Comparison of ENCODE assay signal across 18 cellular contexts in genomic region chr5:55384072-55384471, GRCh38.
"Had no signal": no experiment of that assay in that cellular context is flagged by ENCODE, and none has a peak within 500 bp of the region (broad histone marks: within the 10 kb centered on the region; RNA-seq: fewer than 3 reads in every experiment).

No MANE protein-coding gene starts in this region.

- ATAC-seq: left colon, psoas muscle had no signal

- H3K27ac ChIP-seq: psoas muscle, stomach, thoracic aorta had no signal

- H3K4me3 ChIP-seq: psoas muscle, stomach, thoracic aorta had no signal

- H3K27me3 Mint-ChIP-seq: brain; dendritic cell treated with granulocyte-macrophage colony-stimulating factor and Interleukin-4, amounts not matched to agents 40 ng/mL and 50 ng/mL, for 4 days; memory B cell had no signal

- H3K27ac Mint-ChIP-seq: brain; dendritic cell treated with granulocyte-macrophage colony-stimulating factor and Interleukin-4, amounts not matched to agents 40 ng/mL and 50 ng/mL, for 4 days; memory B cell; nephron had no signal

- DNase-seq: activated CD4-positive, alpha-beta T cell treated with anti-CD3 and anti-CD28 coated beads, Interleukin-2, amount 50 U/mL, for 48 hours; activated CD4-positive, CD25-positive, alpha-beta regulatory T cell; activated naive CD4-positive, alpha-beta T cell; amygdala; hippocampal formation; left colon; occipital lobe; psoas muscle; Right ventricle myocardium superior; SK-N-SH; stimulated activated CD4-positive, alpha-beta T cell treated with anti-CD3 and anti-CD28 coated beads, Interleukin-4, amount 100 ng/mL, for 1 hour; stimulated activated CD8-positive, alpha-beta memory T cell treated with anti-CD3 and anti-CD28 coated beads, Interleukin-4, amount 100 ng/mL, for 48 hours; stomach had no signal

- H3K4me1 Mint-ChIP-seq: brain, memory B cell, nephron had no signal

- H3K27me3 ChIP-seq: stomach had no signal

- H3K4me3 Mint-ChIP-seq: brain; dendritic cell treated with granulocyte-macrophage colony-stimulating factor and Interleukin-4, amounts not matched to agents 40 ng/mL and 50 ng/mL, for 4 days; memory B cell; nephron had no signal

- H3K4me1 ChIP-seq: psoas muscle, stomach had no signal
